In the genomic region with DNA sequence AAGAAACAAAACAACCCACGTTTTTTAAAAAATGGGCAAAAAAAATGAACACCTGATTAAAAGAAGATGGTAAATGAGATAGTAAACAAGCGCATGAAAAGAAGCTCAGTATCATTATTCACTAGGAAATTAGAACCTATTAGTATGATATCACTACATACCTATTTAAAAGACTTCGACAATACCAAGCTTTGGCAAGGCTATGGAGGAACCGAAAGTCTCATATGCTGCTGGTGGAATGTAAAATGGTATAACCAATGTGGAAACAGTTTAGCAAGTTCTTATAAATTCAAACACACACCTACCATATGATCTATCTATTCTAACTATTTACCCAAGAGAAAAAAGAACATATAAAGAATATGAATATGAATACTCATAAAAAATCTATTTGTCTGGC, we compare ENCODE assay signal across 27 cellular contexts.
"Had no signal": no experiment of that assay in that cellular context is flagged by ENCODE, and none has a peak within 500 bp of the region (broad histone marks: within the 10 kb centered on the region; RNA-seq: fewer than 3 reads in every experiment).

No MANE protein-coding gene starts in this region.

- H3K4me1 Mint-ChIP-seq: activated CD4-positive, alpha-beta T cell treated with anti-CD3 and anti-CD28 coated beads, Interleukin-2, amount 10 ng/mL, durations not matched to agents 7 days and 5 days; central memory CD8-positive, alpha-beta T cell; T-cell had no signal

- H3K36me3 Mint-ChIP-seq: activated CD4-positive, alpha-beta memory T cell treated with anti-CD3 and anti-CD28 coated beads for 36 hours; activated naive CD4-positive, alpha-beta T cell treated with anti-CD3 and anti-CD28 coated beads, Interleukin-2, amount 50 U/mL, for 72 hours; brain; T-cell had no signal

- H3K27ac Mint-ChIP-seq: activated CD4-positive, alpha-beta memory T cell treated with anti-CD3 and anti-CD28 coated beads for 36 hours; activated CD4-positive, alpha-beta T cell treated with anti-CD3 and anti-CD28 coated beads, Interleukin-2, amount 10 ng/mL, durations not matched to agents 7 days and 5 days; activated naive CD4-positive, alpha-beta T cell treated with anti-CD3 and anti-CD28 coated beads, Interleukin-2, amount 50 U/mL, for 72 hours; T-cell had no signal

- DNase-seq: activated CD4-positive, alpha-beta memory T cell treated with anti-CD3 and anti-CD28 coated beads for 36 hours; activated CD4-positive, alpha-beta T cell treated with anti-CD3 and anti-CD28 coated beads, Interleukin-2, amount 10 ng/mL, durations not matched to agents 7 days and 5 days; activated CD4-positive, CD25-positive, alpha-beta regulatory T cell; activated CD8-positive, alpha-beta memory T cell treated with anti-CD3 and anti-CD28 coated beads for 24 hours; activated effector memory CD4-positive, alpha-beta T cell treated with anti-CD3 and anti-CD28 coated beads, Interleukin-2, amount 50 U/mL, for 16 hours; activated naive CD4-positive, alpha-beta T cell treated with Interleukin-2 at 50 U/mL for 16 hours; activated T-cell treated with anti-CD3 and anti-CD28 coated beads, Interleukin-2, amount 50 U/mL, for 4 hours; amygdala; IMR-90; KBM-7; NCI-H1092 treated with DMSO at 0.1 percent for 48 hours; NCI-H1417 treated with DMSO at 0.1 percent for 48 hours; NCI-H1694; NCI-H2081 treated with DMSO at 0.1 percent for 48 hours; NCI-H2227 treated with DMSO at 0.1 percent for 48 hours; NCI-H446 treated with DMSO at 0.1 percent for 48 hours; NCI-H524 treated with DMSO at 0.1 percent for 48 hours; NCI-H748 treated with DMSO at 0.1 percent for 48 hours; PC-3; SIG-M5; T-cell; T-helper 2 cell; T1000 had no signal

- H3K27ac ChIP-seq: VCaP had no signal

- H3K9me3 Mint-ChIP-seq: activated CD4-positive, alpha-beta memory T cell treated with anti-CD3 and anti-CD28 coated beads for 36 hours; activated CD4-positive, alpha-beta T cell treated with anti-CD3 and anti-CD28 coated beads, Interleukin-2, amount 10 ng/mL, durations not matched to agents 7 days and 5 days; activated naive CD4-positive, alpha-beta T cell treated with anti-CD3 and anti-CD28 coated beads, Interleukin-2, amount 50 U/mL, for 72 hours; activated T-cell treated with anti-CD3 and anti-CD28 coated beads, Interleukin-2, amount 50 U/mL, for 4 hours; brain; central memory CD8-positive, alpha-beta T cell; T-cell had no signal

- ATAC-seq: activated naive CD4-positive, alpha-beta T cell treated with anti-CD3 and anti-CD28 coated beads, Interleukin-2, amount 50 U/mL, for 72 hours; activated T-cell treated with anti-CD3 and anti-CD28 coated beads, Interleukin-2, amount 50 U/mL, for 4 hours; PC-3; T-cell had no signal

- H3K4me3 Mint-ChIP-seq: activated CD4-positive, alpha-beta memory T cell treated with anti-CD3 and anti-CD28 coated beads for 36 hours; activated CD4-positive, alpha-beta T cell treated with anti-CD3 and anti-CD28 coated beads, Interleukin-2, amount 10 ng/mL, durations not matched to agents 7 days and 5 days; activated T-cell treated with anti-CD3 and anti-CD28 coated beads, Interleukin-2, amount 50 U/mL, for 4 hours; brain; central memory CD8-positive, alpha-beta T cell; T-cell had no signal

- H3K27me3 Mint-ChIP-seq: activated CD4-positive, alpha-beta T cell treated with anti-CD3 and anti-CD28 coated beads, Interleukin-2, amount 10 ng/mL, durations not matched to agents 7 days and 5 days; brain had no signal
